16 cellular contexts compared by ENCODE assay signal in the genomic region with DNA sequence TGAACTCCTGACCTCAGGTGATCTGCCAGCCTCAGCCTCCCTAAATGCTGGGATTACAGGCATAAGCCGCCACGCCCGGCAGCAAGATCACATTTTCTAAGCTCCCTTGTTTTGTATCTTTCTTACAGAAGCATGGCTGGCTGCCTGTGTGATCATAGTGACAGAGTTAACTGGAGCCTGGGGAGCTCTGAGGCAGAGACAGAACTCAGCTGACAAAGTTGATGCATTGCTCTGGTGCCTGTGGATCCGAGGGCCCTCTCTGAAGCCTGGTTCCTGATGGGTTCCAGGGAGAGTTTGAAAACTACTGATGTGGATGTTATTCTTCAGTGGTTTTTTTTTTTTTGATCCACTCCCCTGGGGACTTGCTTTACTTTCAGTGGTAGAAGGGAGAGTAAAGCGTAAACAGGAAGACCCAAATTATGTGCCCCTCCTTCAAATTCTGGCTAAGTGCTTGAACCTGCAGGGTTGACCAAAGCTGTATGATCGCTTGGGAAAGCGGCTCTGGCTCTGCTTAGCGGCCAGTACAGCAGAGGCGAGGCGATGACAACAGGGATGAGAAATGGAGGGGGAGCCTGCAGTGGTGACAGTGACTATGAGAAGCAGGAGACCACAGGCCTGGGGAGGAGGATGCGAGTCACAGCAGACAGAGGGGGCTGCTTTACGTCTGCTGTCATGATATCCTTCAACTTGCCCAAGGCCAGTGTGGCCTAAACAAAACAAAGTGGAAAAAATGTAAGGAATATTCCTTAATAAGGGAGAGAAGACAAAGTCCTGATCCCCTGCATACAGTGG. TPM values are rescaled to one million over a fixed set of nuclear protein-coding genes. Genes with fewer than 3 reads are reported as not detected.
DNase-seq lines count a peak whose midpoint lies in the region; ATAC-seq and TF ChIP-seq lines count a peak whose summit lies in the region.
"Had no signal": no experiment of that assay in that cellular context is flagged by ENCODE, and none has a peak within 500 bp of the region (broad histone marks: within the 10 kb centered on the region; RNA-seq: fewer than 3 reads in every experiment).

No MANE protein-coding gene starts in this region.

- peaks cover 12% of the 10 kb centered on the region for H3K4me1 Mint-ChIP-seq in activated naive CD8-positive, alpha-beta T cell treated with anti-CD3 and anti-CD28 coated beads, Interleukin-2, amount 50 U/mL, for 24 hours
- H3K4me1 Mint-ChIP-seq in activated naive CD8-positive, alpha-beta T cell treated with anti-CD3 and anti-CD28 coated beads for 36 hours: peaks cover 9% of the 10 kb centered on the region
- peaks cover 27% of the 10 kb centered on the region for H3K4me1 Mint-ChIP-seq in stimulated activated memory B cell treated with anti-CD40 and anti-IgM and Interleukin-4, amounts not matched to agents 10 μg/mL and 1 μg/mL and 100 μg/mL, for 72 hours
- no peaks in the 10 kb centered on the region for H3K4me1 Mint-ChIP-seq in natural killer cell treated with Interleukin-12 subunit alpha and Interleukin-12 subunit beta and Interleukin-15 and Interleukin-18, amount 100 ng/mL, for 72 hours (ENCODE audit: low read depth in 2 of 2)

- H3K27me3 Mint-ChIP-seq in activated naive CD8-positive, alpha-beta T cell treated with anti-CD3 and anti-CD28 coated beads, Interleukin-2, amount 50 U/mL, for 24 hours: no peaks in the 10 kb centered on the region
- H3K27me3 Mint-ChIP-seq in activated naive CD8-positive, alpha-beta T cell treated with anti-CD3 and anti-CD28 coated beads for 36 hours: no peaks in the 10 kb centered on the region
- no peaks in the 10 kb centered on the region for H3K27me3 Mint-ChIP-seq in stimulated activated memory B cell treated with anti-CD40 and anti-IgM and Interleukin-4, amounts not matched to agents 10 μg/mL and 1 μg/mL and 100 μg/mL, for 72 hours
- H3K27me3 Mint-ChIP-seq in natural killer cell treated with Interleukin-12 subunit alpha and Interleukin-12 subunit beta and Interleukin-15 and Interleukin-18, amount 100 ng/mL, for 72 hours: no peaks in the 10 kb centered on the region

- H3K4me3 Mint-ChIP-seq in activated naive CD8-positive, alpha-beta T cell treated with anti-CD3 and anti-CD28 coated beads, Interleukin-2, amount 50 U/mL, for 24 hours: no peak overlapping the region
- no peak overlapping the region for H3K4me3 Mint-ChIP-seq in activated naive CD8-positive, alpha-beta T cell treated with anti-CD3 and anti-CD28 coated beads for 36 hours
- H3K4me3 Mint-ChIP-seq in stimulated activated memory B cell treated with anti-CD40 and anti-IgM and Interleukin-4, amounts not matched to agents 10 μg/mL and 1 μg/mL and 100 μg/mL, for 72 hours: no peak overlapping the region
- no peak overlapping the region for H3K4me3 Mint-ChIP-seq in natural killer cell treated with Interleukin-12 subunit alpha and Interleukin-12 subunit beta and Interleukin-15 and Interleukin-18, amount 100 ng/mL, for 72 hours

- TF ChIP-seq CTCF in fibroblast of villous mesenchyme (IDR thresholded peaks at IDR 0.05; ENCODE audit: insufficient read depth, low read depth, low read length): no peak

- H3K9me3 Mint-ChIP-seq in activated naive CD8-positive, alpha-beta T cell treated with anti-CD3 and anti-CD28 coated beads, Interleukin-2, amount 50 U/mL, for 24 hours: peaks cover 9% of the 10 kb centered on the region
- peaks cover 3% of the 10 kb centered on the region for H3K9me3 Mint-ChIP-seq in activated naive CD8-positive, alpha-beta T cell treated with anti-CD3 and anti-CD28 coated beads for 36 hours
- no peaks in the 10 kb centered on the region for H3K9me3 Mint-ChIP-seq in stimulated activated memory B cell treated with anti-CD40 and anti-IgM and Interleukin-4, amounts not matched to agents 10 μg/mL and 1 μg/mL and 100 μg/mL, for 72 hours
- H3K9me3 Mint-ChIP-seq in natural killer cell treated with Interleukin-12 subunit alpha and Interleukin-12 subunit beta and Interleukin-15 and Interleukin-18, amount 100 ng/mL, for 72 hours: peaks cover 3% of the 10 kb centered on the region

- H3K4me3 ChIP-seq in fibroblast of villous mesenchyme (ENCODE audit: low read depth, low read length): no peak overlapping the region
- H3K4me3 ChIP-seq: mucosa of descending colon had no signal

- ATAC-seq in activated naive CD8-positive, alpha-beta T cell treated with anti-CD3 and anti-CD28 coated beads, Interleukin-2, amount 50 U/mL, for 24 hours: peak; percentile 76
- peak; percentile 56 for ATAC-seq in stimulated activated memory B cell treated with anti-CD40 and anti-IgM and Interleukin-4, amounts not matched to agents 10 μg/mL and 1 μg/mL and 100 μg/mL, for 72 hours
- ATAC-seq in HG02870 (IDR thresholded peaks at IDR 0.05; ENCODE audit: unreplicated experiment): no peak
- ATAC-seq in natural killer cell treated with Interleukin-12 subunit alpha and Interleukin-12 subunit beta and Interleukin-15 and Interleukin-18, amount 100 ng/mL, for 72 hours: no peak
- ATAC-seq: mucosa of descending colon had no signal

- H3K36me3 Mint-ChIP-seq in activated naive CD8-positive, alpha-beta T cell treated with anti-CD3 and anti-CD28 coated beads, Interleukin-2, amount 50 U/mL, for 24 hours (ENCODE audit: low read depth): peaks cover 2% of the 10 kb centered on the region
- no peaks in the 10 kb centered on the region for H3K36me3 Mint-ChIP-seq in activated naive CD8-positive, alpha-beta T cell treated with anti-CD3 and anti-CD28 coated beads for 36 hours
- H3K36me3 Mint-ChIP-seq in stimulated activated memory B cell treated with anti-CD40 and anti-IgM and Interleukin-4, amounts not matched to agents 10 μg/mL and 1 μg/mL and 100 μg/mL, for 72 hours: no peaks in the 10 kb centered on the region
- peaks cover 7% of the 10 kb centered on the region for H3K36me3 Mint-ChIP-seq in natural killer cell treated with Interleukin-12 subunit alpha and Interleukin-12 subunit beta and Interleukin-15 and Interleukin-18, amount 100 ng/mL, for 72 hours

- H3K27ac Mint-ChIP-seq in activated naive CD8-positive, alpha-beta T cell treated with anti-CD3 and anti-CD28 coated beads, Interleukin-2, amount 50 U/mL, for 24 hours: no peak overlapping the region
- no peak overlapping the region for H3K27ac Mint-ChIP-seq in activated naive CD8-positive, alpha-beta T cell treated with anti-CD3 and anti-CD28 coated beads for 36 hours
- H3K27ac Mint-ChIP-seq in stimulated activated memory B cell treated with anti-CD40 and anti-IgM and Interleukin-4, amounts not matched to agents 10 μg/mL and 1 μg/mL and 100 μg/mL, for 72 hours: peak overlapping the region; percentile 84
- no peak overlapping the region for H3K27ac Mint-ChIP-seq in natural killer cell treated with Interleukin-12 subunit alpha and Interleukin-12 subunit beta and Interleukin-15 and Interleukin-18, amount 100 ng/mL, for 72 hours

- DNase-seq in activated naive CD8-positive, alpha-beta T cell treated with anti-CD3 and anti-CD28 coated beads, Interleukin-2, amount 50 U/mL, for 24 hours: peak; percentile 7
- DNase-seq in activated naive CD8-positive, alpha-beta T cell treated with anti-CD3 and anti-CD28 coated beads for 36 hours: no peak
- DNase-seq in NCI-H69 (lab: John Stamatoyannopoulos, UW) (peak; percentile 17), fibroblast of villous mesenchyme (ENCODE audit: low read depth) (peak; percentile 10), NCI-H524 (lab: John Stamatoyannopoulos, UW) (no peak)
- no peak for DNase-seq in natural killer cell treated with Interleukin-12 subunit alpha and Interleukin-12 subunit beta and Interleukin-15 and Interleukin-18, amount 100 ng/mL, for 72 hours (ENCODE audit: low spot score)
- DNase-seq: mucosa of descending colon, NCI-H2029 treated with DMSO at 0.1 percent for 48 hours, NCI-H524 treated with DMSO at 0.1 percent for 48 hours, posterior cingulate gyrus, SHP77 treated with DMSO at 0.1 percent for 48 hours had no signal

RNA-seq across cellular contexts. Expression of gene EFCAB10, which starts 6.8 kb away (rescaled TPM):
- total RNA-seq in activated naive CD8-positive, alpha-beta T cell treated with anti-CD3 and anti-CD28 coated beads for 36 hours: not detected
- total RNA-seq in fibroblast of villous mesenchyme: under 0.01 TPM in 1 of 2 replicates, not detected in the other
- not detected for total RNA-seq in natural killer cell treated with Interleukin-12 subunit alpha and Interleukin-12 subunit beta and Interleukin-15 and Interleukin-18, amount 100 ng/mL, for 72 hours
- total RNA-seq: activated CD8-positive, alpha-beta memory T cell treated with anti-CD3 and anti-CD28 coated beads for 36 hours; glomerular endothelial cell; LHCN-M2; mucosa of descending colon had no signal

RNA-seq across cellular contexts. Expression of gene RINT1, which starts 56.1 kb away (rescaled TPM):
- total RNA-seq in activated naive CD8-positive, alpha-beta T cell treated with anti-CD3 and anti-CD28 coated beads for 36 hours: 10 to 100 TPM; 29.7 to 31.2 TPM
- total RNA-seq in fibroblast of villous mesenchyme: 13.9 and 22.5 TPM in 2 replicates
- total RNA-seq in natural killer cell treated with Interleukin-12 subunit alpha and Interleukin-12 subunit beta and Interleukin-15 and Interleukin-18, amount 100 ng/mL, for 72 hours: 10 to 100 TPM; 26.4 to 46.0 TPM

Comparison
In these comparisons a context has a peak if more than half of its experiments do, and no peak if none do; other contexts are left out.
1. DNase-seq: peak in activated naive CD8-positive, alpha-beta T cell treated with anti-CD3 and anti-CD28 coated beads, Interleukin-2, amount 50 U/mL, for 24 hours (single experiment), NCI-H69 (single experiment) and fibroblast of villous mesenchyme (single experiment); none in activated naive CD8-positive, alpha-beta T cell treated with anti-CD3 and anti-CD28 coated beads for 36 hours (single experiment), NCI-H524 (0 of 2) and natural killer cell treated with Interleukin-12 subunit alpha and Interleukin-12 subunit beta and Interleukin-15 and Interleukin-18, amount 100 ng/mL, for 72 hours (single experiment).
2. ATAC-seq: peak in activated naive CD8-positive, alpha-beta T cell treated with anti-CD3 and anti-CD28 coated beads, Interleukin-2, amount 50 U/mL, for 24 hours (single experiment) and stimulated activated memory B cell treated with anti-CD40 and anti-IgM and Interleukin-4, amounts not matched to agents 10 μg/mL and 1 μg/mL and 100 μg/mL, for 72 hours (single experiment); none in HG02870 (single experiment) and natural killer cell treated with Interleukin-12 subunit alpha and Interleukin-12 subunit beta and Interleukin-15 and Interleukin-18, amount 100 ng/mL, for 72 hours (0 of 2).